In genomic region chr14:79641371-79641770, GRCh38 we compare ENCODE assay signal across 24 cellular contexts.
"Had no signal": no experiment of that assay in that cellular context is flagged by ENCODE, and none has a peak within 500 bp of the region (broad histone marks: within the 10 kb centered on the region; RNA-seq: fewer than 3 reads in every experiment).

No MANE protein-coding gene starts in this region.

- H3K27me3 ChIP-seq: colonic mucosa, dorsolateral prefrontal cortex, esophagus muscularis mucosa, esophagus squamous epithelium, foreskin keratinocyte, gastrocnemius medialis, gastroesophageal sphincter, heart left ventricle, heart right ventricle had no signal

- H3K27ac ChIP-seq: colonic mucosa, coronary artery, epithelial cell of prostate, esophagus muscularis mucosa, esophagus squamous epithelium, foreskin keratinocyte, gastrocnemius medialis, gastroesophageal sphincter, heart left ventricle, heart right ventricle had no signal

- DNase-seq: colonic mucosa; cortex of kidney; dermis blood vessel endothelial cell; effector CD4-positive, alpha-beta T cell; effector CD8-positive, alpha-beta T cell; effector memory CD4-positive, alpha-beta T cell; effector memory CD8-positive, alpha-beta T cell; endodermal cell; erythroblast; esophagus squamous epithelium; foreskin fibroblast; foreskin keratinocyte; foreskin melanocyte; gastrocnemius medialis; glutamatergic neuron; head of caudate nucleus; heart left ventricle; heart right ventricle had no signal

- H3K36me3 ChIP-seq: colonic mucosa, esophagus muscularis mucosa, esophagus squamous epithelium, gastrocnemius medialis, gastroesophageal sphincter, heart left ventricle, heart right ventricle had no signal

- H3K27me3 Mint-ChIP-seq: dendritic cell treated with granulocyte-macrophage colony-stimulating factor and Interleukin-4, amounts not matched to agents 40 ng/mL and 50 ng/mL, for 4 days; effector memory CD8-positive, alpha-beta T cell had no signal

- H3K4me1 ChIP-seq: colonic mucosa, esophagus squamous epithelium, foreskin keratinocyte, heart left ventricle, heart right ventricle had no signal

- H3K9me3 Mint-ChIP-seq: endodermal cell had no signal

- H3K27ac Mint-ChIP-seq: dendritic cell treated with granulocyte-macrophage colony-stimulating factor and Interleukin-4, amounts not matched to agents 40 ng/mL and 50 ng/mL, for 4 days; effector memory CD8-positive, alpha-beta T cell; endodermal cell had no signal

- H3K4me3 Mint-ChIP-seq: dendritic cell treated with granulocyte-macrophage colony-stimulating factor and Interleukin-4, amounts not matched to agents 40 ng/mL and 50 ng/mL, for 4 days; effector memory CD8-positive, alpha-beta T cell; endodermal cell had no signal

- H3K4me3 ChIP-seq: colonic mucosa, coronary artery, dorsolateral prefrontal cortex, esophagus muscularis mucosa, esophagus squamous epithelium, gastrocnemius medialis, gastroesophageal sphincter, heart left ventricle, heart right ventricle had no signal

- H3K9me3 ChIP-seq: colonic mucosa, esophagus muscularis mucosa, esophagus squamous epithelium, gastrocnemius medialis, gastroesophageal sphincter, heart left ventricle, heart right ventricle had no signal
